Comparison of ENCODE assay signal across 1 cellular context in the genomic region with DNA sequence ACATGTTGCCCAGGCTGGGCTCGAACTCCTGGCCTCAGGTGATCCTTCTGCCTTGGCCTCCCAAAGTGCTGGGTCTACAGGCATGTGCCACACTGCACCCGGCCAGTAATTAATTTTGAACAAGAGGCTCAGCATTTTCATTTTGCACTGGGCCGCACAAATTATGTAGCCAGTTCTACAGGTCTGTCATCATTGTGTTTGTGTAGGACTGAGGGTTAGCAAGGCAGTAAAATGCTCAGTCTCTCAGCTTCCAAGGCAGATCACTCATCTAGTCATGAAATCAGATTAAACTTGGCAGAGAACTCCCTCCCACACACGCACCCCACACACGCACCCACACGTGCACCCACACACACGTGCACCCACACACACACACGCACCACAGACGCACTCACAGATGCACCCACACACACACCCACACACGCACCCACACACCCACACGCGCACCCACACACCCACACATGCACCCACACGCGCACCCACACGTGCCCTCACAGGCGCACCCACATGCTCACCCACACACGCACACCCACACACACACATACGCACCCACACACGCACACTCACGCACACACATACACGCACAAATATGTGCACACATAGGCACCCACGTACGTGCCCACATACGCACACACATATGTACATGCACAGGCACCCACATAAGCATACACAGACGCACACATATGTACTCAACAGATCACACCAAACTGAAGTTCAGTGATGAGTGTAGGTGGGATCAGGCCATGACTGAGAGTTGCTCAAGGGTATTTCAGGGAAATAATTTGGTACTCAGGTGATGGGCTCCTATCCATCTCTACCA.
TF ChIP-seq lines count a peak whose summit lies in the region.

No MANE protein-coding gene starts in this region.

TF ChIP-seq in HepG2, 621 proteins besides CTCF, POLR2A, EP300 and RAD21:
- TF ChIP-seq NR2F6 (IDR thresholded peaks at IDR 0.05) (no peak), NR2F6 (CRISPR knock-in tag; IDR thresholded peaks at IDR 0.05) (no peak), ZKSCAN8 (CRISPR knock-in tag; IDR thresholded peaks at IDR 0.05; ENCODE audit: borderline replicate concordance) (no peak), HNRNPLL (IDR thresholded peaks at IDR 0.05; ENCODE audit: low read depth, low read length, poor library complexity, severe bottlenecking) (peak; percentile 21), NONO (IDR thresholded peaks at IDR 0.05) (0 out of 2 replicates have a peak, but pooled peaks have one; percentile 36), NONO (CRISPR knock-in tag; conservative IDR thresholded peaks at IDR 0.05) (no peak)
- TF ChIP-seq, protein P1, sequence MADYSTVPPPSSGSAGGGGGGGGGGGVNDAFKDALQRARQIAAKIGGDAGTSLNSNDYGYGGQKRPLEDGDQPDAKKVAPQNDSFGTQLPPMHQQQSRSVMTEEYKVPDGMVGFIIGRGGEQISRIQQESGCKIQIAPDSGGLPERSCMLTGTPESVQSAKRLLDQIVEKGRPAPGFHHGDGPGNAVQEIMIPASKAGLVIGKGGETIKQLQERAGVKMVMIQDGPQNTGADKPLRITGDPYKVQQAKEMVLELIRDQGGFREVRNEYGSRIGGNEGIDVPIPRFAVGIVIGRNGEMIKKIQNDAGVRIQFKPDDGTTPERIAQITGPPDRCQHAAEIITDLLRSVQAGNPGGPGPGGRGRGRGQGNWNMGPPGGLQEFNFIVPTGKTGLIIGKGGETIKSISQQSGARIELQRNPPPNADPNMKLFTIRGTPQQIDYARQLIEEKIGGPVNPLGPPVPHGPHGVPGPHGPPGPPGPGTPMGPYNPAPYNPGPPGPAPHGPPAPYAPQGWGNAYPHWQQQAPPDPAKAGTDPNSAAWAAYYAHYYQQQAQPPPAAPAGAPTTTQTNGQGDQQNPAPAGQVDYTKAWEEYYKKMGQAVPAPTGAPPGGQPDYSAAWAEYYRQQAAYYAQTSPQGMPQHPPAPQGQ (CRISPR knock-in tag; IDR thresholded peaks at IDR 0.05; ENCODE audit: borderline replicate concordance), result no peak
- TF ChIP-seq, protein P2, sequence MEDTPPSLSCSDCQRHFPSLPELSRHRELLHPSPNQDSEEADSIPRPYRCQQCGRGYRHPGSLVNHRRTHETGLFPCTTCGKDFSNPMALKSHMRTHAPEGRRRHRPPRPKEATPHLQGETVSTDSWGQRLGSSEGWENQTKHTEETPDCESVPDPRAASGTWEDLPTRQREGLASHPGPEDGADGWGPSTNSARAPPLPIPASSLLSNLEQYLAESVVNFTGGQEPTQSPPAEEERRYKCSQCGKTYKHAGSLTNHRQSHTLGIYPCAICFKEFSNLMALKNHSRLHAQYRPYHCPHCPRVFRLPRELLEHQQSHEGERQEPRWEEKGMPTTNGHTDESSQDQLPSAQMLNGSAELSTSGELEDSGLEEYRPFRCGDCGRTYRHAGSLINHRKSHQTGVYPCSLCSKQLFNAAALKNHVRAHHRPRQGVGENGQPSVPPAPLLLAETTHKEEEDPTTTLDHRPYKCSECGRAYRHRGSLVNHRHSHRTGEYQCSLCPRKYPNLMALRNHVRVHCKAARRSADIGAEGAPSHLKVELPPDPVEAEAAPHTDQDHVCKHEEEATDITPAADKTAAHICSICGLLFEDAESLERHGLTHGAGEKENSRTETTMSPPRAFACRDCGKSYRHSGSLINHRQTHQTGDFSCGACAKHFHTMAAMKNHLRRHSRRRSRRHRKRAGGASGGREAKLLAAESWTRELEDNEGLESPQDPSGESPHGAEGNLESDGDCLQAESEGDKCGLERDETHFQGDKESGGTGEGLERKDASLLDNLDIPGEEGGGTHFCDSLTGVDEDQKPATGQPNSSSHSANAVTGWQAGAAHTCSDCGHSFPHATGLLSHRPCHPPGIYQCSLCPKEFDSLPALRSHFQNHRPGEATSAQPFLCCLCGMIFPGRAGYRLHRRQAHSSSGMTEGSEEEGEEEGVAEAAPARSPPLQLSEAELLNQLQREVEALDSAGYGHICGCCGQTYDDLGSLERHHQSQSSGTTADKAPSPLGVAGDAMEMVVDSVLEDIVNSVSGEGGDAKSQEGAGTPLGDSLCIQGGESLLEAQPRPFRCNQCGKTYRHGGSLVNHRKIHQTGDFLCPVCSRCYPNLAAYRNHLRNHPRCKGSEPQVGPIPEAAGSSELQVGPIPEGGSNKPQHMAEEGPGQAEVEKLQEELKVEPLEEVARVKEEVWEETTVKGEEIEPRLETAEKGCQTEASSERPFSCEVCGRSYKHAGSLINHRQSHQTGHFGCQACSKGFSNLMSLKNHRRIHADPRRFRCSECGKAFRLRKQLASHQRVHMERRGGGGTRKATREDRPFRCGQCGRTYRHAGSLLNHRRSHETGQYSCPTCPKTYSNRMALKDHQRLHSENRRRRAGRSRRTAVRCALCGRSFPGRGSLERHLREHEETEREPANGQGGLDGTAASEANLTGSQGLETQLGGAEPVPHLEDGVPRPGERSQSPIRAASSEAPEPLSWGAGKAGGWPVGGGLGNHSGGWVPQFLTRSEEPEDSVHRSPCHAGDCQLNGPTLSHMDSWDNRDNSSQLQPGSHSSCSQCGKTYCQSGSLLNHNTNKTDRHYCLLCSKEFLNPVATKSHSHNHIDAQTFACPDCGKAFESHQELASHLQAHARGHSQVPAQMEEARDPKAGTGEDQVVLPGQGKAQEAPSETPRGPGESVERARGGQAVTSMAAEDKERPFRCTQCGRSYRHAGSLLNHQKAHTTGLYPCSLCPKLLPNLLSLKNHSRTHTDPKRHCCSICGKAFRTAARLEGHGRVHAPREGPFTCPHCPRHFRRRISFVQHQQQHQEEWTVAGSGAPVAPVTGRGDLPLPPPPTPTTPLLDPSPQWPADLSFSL (CRISPR knock-in tag; IDR thresholded peaks at IDR 0.05), result peak; percentile 64; the same call in 1 of the 2 replicates
